11 cellular contexts compared by ENCODE assay signal in genomic region chr16:84898447-84898846, GRCh38.
DNase-seq lines count a peak whose midpoint lies in the region; ATAC-seq and TF ChIP-seq lines count a peak whose summit lies in the region.
"Had no signal": no experiment of that assay in that cellular context is flagged by ENCODE, and none has a peak within 500 bp of the region (broad histone marks: within the 10 kb centered on the region; RNA-seq: fewer than 3 reads in every experiment).

No MANE protein-coding gene starts in this region.

- no peak overlapping the region for H3K4me3 ChIP-seq in mucosa of descending colon

- ATAC-seq in mucosa of descending colon (peak; percentile 46), GM18909 (IDR thresholded peaks at IDR 0.05; ENCODE audit: poor library complexity, unreplicated experiment) (no peak)

- H3K36me3 ChIP-seq in mucosa of descending colon (ENCODE audit: low read depth): no peaks in the 10 kb centered on the region

- no peaks in the 10 kb centered on the region for H3K9me3 ChIP-seq in mucosa of descending colon

- DNase-seq in Daoy (ENCODE audit: low read depth) (peak; percentile 18), MV-4-11 (lab: John Stamatoyannopoulos, UW) (peak; percentile 60), dermis blood vessel endothelial cell (peak; percentile 53), mucosa of descending colon (no peak), NCI-H1092 treated with DMSO at 0.1 percent for 48 hours (lab: John Stamatoyannopoulos, UW) (no peak), NCI-H2029 (lab: John Stamatoyannopoulos, UW) (no peak), ecto neural progenitor cell (ENCODE audit: low spot score) (no peak)
- DNase-seq: HFFc6; stimulated activated CD4-positive, alpha-beta T cell treated with anti-CD3 and anti-CD28 coated beads, Interleukin-4, amount 100 ng/mL, for 1 hour; stimulated activated naive CD4-positive, alpha-beta T cell had no signal

- H3K4me1 ChIP-seq in mucosa of descending colon (ENCODE audit: low read depth): no peaks in the 10 kb centered on the region

- TF ChIP-seq CTCF in mucosa of descending colon (IDR thresholded peaks at IDR 0.05): no peak

- intact Hi-C loops in mucosa of descending colon (cut with DNase I, micrococcal nuclease): no loop called here

Comparison
In these comparisons a context has a peak if more than half of its experiments do, and no peak if none do; other contexts are left out.
1. DNase-seq: peak in Daoy (single experiment), MV-4-11 (single experiment) and dermis blood vessel endothelial cell (single experiment); none in mucosa of descending colon (0 of 3), NCI-H1092 treated with DMSO at 0.1 percent for 48 hours (single experiment), NCI-H2029 (single experiment) and ecto neural progenitor cell (single experiment).